15 cellular contexts compared by ENCODE assay signal in the genomic region with DNA sequence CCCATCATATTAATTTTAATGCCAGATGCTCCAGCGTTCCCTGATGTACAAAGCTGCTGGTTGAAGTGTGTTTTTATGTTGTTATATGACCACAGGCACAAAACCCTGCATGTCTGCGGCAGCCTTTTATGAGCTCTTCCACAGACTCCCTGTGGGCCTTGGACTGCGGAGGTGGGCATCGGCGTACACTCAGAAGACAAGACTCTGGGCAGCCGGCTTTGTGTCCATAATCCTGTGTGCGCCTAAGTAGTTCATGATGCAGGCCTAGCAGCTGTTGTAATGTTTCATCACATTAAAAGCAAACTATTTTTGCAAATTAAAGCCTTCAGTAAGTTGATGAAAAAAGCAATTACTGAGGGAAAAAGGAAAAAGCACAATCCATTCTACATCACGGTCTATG.
"Had no signal": no experiment of that assay in that cellular context is flagged by ENCODE, and none has a peak within 500 bp of the region (broad histone marks: within the 10 kb centered on the region; RNA-seq: fewer than 3 reads in every experiment).

No MANE protein-coding gene starts in this region.

- H3K4me3 Mint-ChIP-seq: activated naive CD4-positive, alpha-beta T cell treated with anti-CD3 and anti-CD28 coated beads, Interleukin-2, amount 10 ng/mL, durations not matched to agents 7 days and 5 days; activated T-helper 17 cell treated with anti-CD3 and anti-CD28 coated beads, Interleukin-2, amount 50 U/mL, for 72 hours; natural killer cell treated with Interleukin-12 subunit alpha and Interleukin-12 subunit beta and Interleukin-15 and Interleukin-18, amount 100 ng/mL, for 72 hours; stimulated activated naive B cell treated with anti-CD40 and anti-IgM and Interleukin-4, amounts not matched to agents 10 μg/mL and 1 μg/mL and 100 μg/mL, for 72 hours had no signal

- H3K9me3 Mint-ChIP-seq: activated naive CD4-positive, alpha-beta T cell treated with anti-CD3 and anti-CD28 coated beads, Interleukin-2, amount 10 ng/mL, durations not matched to agents 7 days and 5 days; stimulated activated naive B cell treated with anti-CD40 and anti-IgM and Interleukin-4, amounts not matched to agents 10 μg/mL and 1 μg/mL and 100 μg/mL, for 72 hours had no signal

- H3K4me1 Mint-ChIP-seq: activated naive CD4-positive, alpha-beta T cell treated with anti-CD3 and anti-CD28 coated beads, Interleukin-2, amount 10 ng/mL, durations not matched to agents 7 days and 5 days had no signal

- H3K36me3 Mint-ChIP-seq: activated naive CD4-positive, alpha-beta T cell treated with anti-CD3 and anti-CD28 coated beads, Interleukin-2, amount 10 ng/mL, durations not matched to agents 7 days and 5 days; natural killer cell treated with Interleukin-12 subunit alpha and Interleukin-12 subunit beta and Interleukin-15 and Interleukin-18, amount 100 ng/mL, for 72 hours had no signal

- H3K27ac Mint-ChIP-seq: activated naive CD4-positive, alpha-beta T cell treated with anti-CD3 and anti-CD28 coated beads, Interleukin-2, amount 10 ng/mL, durations not matched to agents 7 days and 5 days; activated T-helper 17 cell treated with anti-CD3 and anti-CD28 coated beads, Interleukin-2, amount 50 U/mL, for 72 hours; natural killer cell treated with Interleukin-12 subunit alpha and Interleukin-12 subunit beta and Interleukin-15 and Interleukin-18, amount 100 ng/mL, for 72 hours; stimulated activated naive B cell treated with anti-CD40 and anti-IgM and Interleukin-4, amounts not matched to agents 10 μg/mL and 1 μg/mL and 100 μg/mL, for 72 hours had no signal

- DNase-seq: activated CD4-positive, alpha-beta T cell treated with anti-CD3 and anti-CD28 coated beads, Interleukin-2, amount 50 U/mL, for 1 hour; activated CD4-positive, CD25-positive, alpha-beta regulatory T cell; activated naive CD4-positive, alpha-beta T cell treated with anti-CD3 and anti-CD28 coated beads, Interleukin-2, amount 10 ng/mL, durations not matched to agents 7 days and 5 days; activated T-cell treated with anti-CD3 and anti-CD28 coated beads for 4 hours; caudate nucleus; effector CD4-positive, alpha-beta T cell; foreskin melanocyte; heart left ventricle; left colon; occipital lobe; psoas muscle; stimulated activated CD4-positive, alpha-beta T cell treated with anti-CD3 and anti-CD28 coated beads, Interleukin-2, amount 100 ng/mL, for 24 hours; stimulated activated naive B cell treated with anti-CD40 and anti-IgM and Interleukin-4, amounts not matched to agents 10 μg/mL and 1 μg/mL and 100 μg/mL, for 72 hours had no signal

- H3K27me3 Mint-ChIP-seq: activated naive CD4-positive, alpha-beta T cell treated with anti-CD3 and anti-CD28 coated beads, Interleukin-2, amount 10 ng/mL, durations not matched to agents 7 days and 5 days; activated T-helper 17 cell treated with anti-CD3 and anti-CD28 coated beads, Interleukin-2, amount 50 U/mL, for 72 hours; natural killer cell treated with Interleukin-12 subunit alpha and Interleukin-12 subunit beta and Interleukin-15 and Interleukin-18, amount 100 ng/mL, for 72 hours; stimulated activated naive B cell treated with anti-CD40 and anti-IgM and Interleukin-4, amounts not matched to agents 10 μg/mL and 1 μg/mL and 100 μg/mL, for 72 hours had no signal
